ENCODE assay signal across 17 cellular contexts in genomic region chr12:130027798-130028197, GRCh38.
DNase-seq lines count a peak whose midpoint lies in the region; ATAC-seq and TF ChIP-seq lines count a peak whose summit lies in the region.
"Had no signal": no experiment of that assay in that cellular context is flagged by ENCODE, and none has a peak within 500 bp of the region (broad histone marks: within the 10 kb centered on the region; RNA-seq: fewer than 3 reads in every experiment).

No MANE protein-coding gene starts in this region.

- in situ Hi-C loops in SK-MEL-5 (cut with HindIII; ENCODE audit: low pct_unique_long_range_greater_than_20kb, low sequenced_read_pairs) = no loop called here

- CTCF ChIA-PET in PC-9 (lab: Charles Lee) = interaction anchor here (0.6 kb wide), 1 partner anchor 150 kb away, joined by 3 read pairs; no protein-coding TSS in a partner anchor

- H3K9me2 ChIP-seq in PC-9 (ENCODE audit: insufficient read depth) = no peaks in the 10 kb centered on the region

- H3K27ac ChIP-seq in PC-9 = no peak overlapping the region
- H3K27ac ChIP-seq: BLaER1 had no signal

- ATAC-seq in HG03469 (IDR thresholded peaks at IDR 0.05; ENCODE audit: unreplicated experiment) = no peak

- H3K4me3 ChIP-seq in PC-9 = no peak overlapping the region
- H3K4me3 ChIP-seq: BLaER1 had no signal

- H3K9me3 ChIP-seq in PC-9 (ENCODE audit: insufficient read depth, low read depth) = no peaks in the 10 kb centered on the region
- H3K9me3 ChIP-seq: BE2C, BLaER1, Caco-2 had no signal

- no peaks in the 10 kb centered on the region for H3K36me3 ChIP-seq in PC-9 (ENCODE audit: low read depth)
- H3K36me3 ChIP-seq: BE2C, BLaER1 had no signal

- intact Hi-C loops in PC-9 (cut with micrococcal nuclease; ENCODE audit: unreplicated experiment) = loop anchor here (5.0 kb wide), 1 partner anchor 310 kb away; the partner anchor contains the start of gene PIWIL1

- no TSS peak for BruUV-seq in PC-9 (replicated peaks; lab: Mats Ljungman, UMichigan)

- no peak overlapping the region for H2AFZ ChIP-seq in PC-9

- no peaks in the 10 kb centered on the region for H3F3A ChIP-seq in PC-9 (ENCODE audit: insufficient read depth, low read depth)

- no peak overlapping the region for H3K4me2 ChIP-seq in PC-9
- H3K4me2 ChIP-seq: BLaER1 had no signal

- no peaks in the 10 kb centered on the region for H3K79me2 ChIP-seq in PC-9 (ENCODE audit: low read depth)

- TF ChIP-seq CTCF in PC-9 (conservative IDR thresholded peaks at IDR 0.05) = no peak

- peaks cover 30% of the 10 kb centered on the region for H3K27me3 ChIP-seq in PC-9 (ENCODE audit: insufficient read depth, low read depth)
- H3K27me3 ChIP-seq: BLaER1 had no signal

- peak; percentile 51 for DNase-seq in COLO829 (ENCODE audit: low spot score)
- DNase-seq in SK-MEL-5 (ENCODE audit: low read depth, low spot score) = peak; percentile 20
- DNase-seq in foreskin melanocyte = peak; percentile 94
- no peak for DNase-seq in PC-9
- DNase-seq: 8988T; ACHN; BE2C; C1 segment of cervical spinal cord; Caco-2; Calu3; CD4-positive, alpha-beta memory T cell; CD4-positive, CD25-positive, alpha-beta regulatory T cell; CD8-positive, alpha-beta memory T cell; DMS79 treated with DMSO at 0.1 percent for 48 hours; GF-D8 had no signal

- no peaks in the 10 kb centered on the region; the same call in 1 of the 2 replicates for H4K20me1 ChIP-seq in PC-9 (ENCODE audit: insufficient read depth)
- H4K20me1 ChIP-seq: BLaER1 had no signal

- POLR2A ChIA-PET in PC-9 (lab: Charles Lee; ENCODE audit: unreplicated experiment) = no interaction called here

- no peaks in the 10 kb centered on the region for H3K4me1 ChIP-seq in PC-9 (replicated peaks; ENCODE audit: insufficient read depth)
- H3K4me1 ChIP-seq: BE2C, BLaER1, Caco-2 had no signal

Comparison
In these comparisons a context has a peak if more than half of its experiments do, and no peak if none do; other contexts are left out.
1. DNase-seq: peak in COLO829 (single experiment), SK-MEL-5 (single experiment) and foreskin melanocyte (single experiment); none in PC-9 (0 of 2).